Comparison of ENCODE assay signal across 1 cellular context in genomic region chr13:27569405-27569804, GRCh38.
TF ChIP-seq lines count a peak whose summit lies in the region.

No MANE protein-coding gene starts in this region.

TF ChIP-seq in GM12878, 131 proteins besides CTCF, POLR2A, EP300 and RAD21 (continued from another document):
- TF ChIP-seq PML (IDR thresholded peaks at IDR 0.05; ENCODE audit: low read length) (no peak), KLF5 (IDR thresholded peaks at IDR 0.05; ENCODE audit: partially characterized antibody) (no peak), MEF2A (IDR thresholded peaks at IDR 0.05; ENCODE audit: insufficient read depth, low read depth, low read length) (no peak), RAD51 (IDR thresholded peaks at IDR 0.05) (no peak), ZBTB11 (CRISPR knock-in tag; IDR thresholded peaks at IDR 0.05) (no peak), ESRRA (IDR thresholded peaks at IDR 0.05; ENCODE audit: low read length) (no peak), JUNB (IDR thresholded peaks at IDR 0.05) (peak; percentile 75), USF2 (IDR thresholded peaks at IDR 0.05; ENCODE audit: borderline replicate concordance, low read depth, low read length) (no peak), ATF3 (IDR thresholded peaks at IDR 0.05; ENCODE audit: borderline replicate concordance, extremely low read depth, low read depth, low read length) (no peak), BRCA1 (IDR thresholded peaks at IDR 0.05; ENCODE audit: low read depth, low read length) (no peak), MTA3 (IDR thresholded peaks at IDR 0.05; ENCODE audit: borderline replicate concordance, low read length) (no peak), RUNX3 (IDR thresholded peaks at IDR 0.05; ENCODE audit: low read length) (peak; percentile 88), RB1 (IDR thresholded peaks at IDR 0.05; ENCODE audit: borderline replicate concordance) (no peak), DPF2 (IDR thresholded peaks at IDR 0.05) (peak; percentile 57), SRF (IDR thresholded peaks at IDR 0.05; ENCODE audit: low read depth in 2 of 2, low read length in 2 of 2) (no peak)
TF ChIP-seq in GM12878: peak in this region for 19.
